In the genomic region with DNA sequence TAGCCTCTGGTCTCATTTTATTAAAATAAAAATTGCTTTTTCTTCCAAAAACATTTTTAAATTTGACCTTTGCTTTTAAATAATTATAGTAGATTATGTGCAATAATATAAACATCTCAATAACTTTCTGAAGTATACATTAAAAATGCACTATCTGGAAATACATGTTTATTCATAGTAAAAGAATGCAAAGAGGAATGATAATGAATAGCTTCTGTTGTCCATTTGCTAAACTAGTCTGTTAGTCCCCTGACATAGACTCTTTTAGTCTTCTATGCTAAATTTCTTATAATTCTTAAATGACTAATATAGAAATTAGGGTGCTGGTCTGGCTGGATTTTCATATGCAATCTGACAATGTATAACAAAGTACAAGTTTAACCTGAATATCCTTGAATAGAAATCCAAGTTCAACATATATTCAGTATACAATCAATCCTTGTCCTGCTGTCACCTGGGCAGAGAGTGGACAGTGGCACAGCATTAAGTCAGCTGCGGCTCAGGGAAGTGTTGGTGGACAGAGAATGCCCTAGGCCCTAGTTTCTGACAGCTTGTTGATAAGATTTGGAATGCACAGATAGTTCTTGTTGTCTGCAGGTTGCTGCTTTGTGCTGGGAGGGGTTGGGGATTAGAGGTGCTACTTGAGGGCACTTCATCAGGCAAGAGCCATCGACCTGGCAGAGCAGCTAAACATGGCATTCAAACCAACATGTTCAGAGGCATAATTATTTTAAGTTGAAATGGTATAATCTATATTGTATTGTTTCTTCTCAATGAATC, we compare ENCODE assay signal across 11 cellular contexts.
DNase-seq lines count a peak whose midpoint lies in the region; ATAC-seq and TF ChIP-seq lines count a peak whose summit lies in the region.
"Had no signal": no experiment of that assay in that cellular context is flagged by ENCODE, and none has a peak within 500 bp of the region (broad histone marks: within the 10 kb centered on the region; RNA-seq: fewer than 3 reads in every experiment).

No MANE protein-coding gene starts in this region.

- no peak overlapping the region for H3K4me3 ChIP-seq in CD4-positive, alpha-beta memory T cell (ENCODE audit: low read length in 2 of 2)
- no peak overlapping the region for H3K4me3 ChIP-seq in GM23248
- H3K4me3 ChIP-seq in ascending aorta: no peak overlapping the region
- H3K4me3 ChIP-seq: SJCRH30 had no signal

- no peaks in the 10 kb centered on the region for H3K27me3 ChIP-seq in CD4-positive, alpha-beta memory T cell (ENCODE audit: insufficient read depth, low read length)
- H3K27me3 ChIP-seq in GM23248 (replicated peaks; ENCODE audit: insufficient read depth) (no peaks in the 10 kb centered on the region), ascending aorta (no peaks in the 10 kb centered on the region)
- H3K27me3 ChIP-seq: SJCRH30 had no signal

- no peak for ATAC-seq in naive thymus-derived CD8-positive, alpha-beta T cell
- no peak for ATAC-seq in HG03097 (IDR thresholded peaks at IDR 0.05; ENCODE audit: low FRiP score, unreplicated experiment)

- no peak overlapping the region for H2AFZ ChIP-seq in GM23248

- peaks cover 39 to 59% (median 50%) of the 10 kb centered on the region in 4 donors for H3K4me1 Mint-ChIP-seq in CD4-positive, alpha-beta memory T cell
- H3K4me1 Mint-ChIP-seq in naive thymus-derived CD8-positive, alpha-beta T cell: peaks cover 17 to 55% (median 54%) of the 10 kb centered on the region in 4 donors

- peaks cover 58 to 81% of the 10 kb centered on the region in 2 donors for H3K36me3 Mint-ChIP-seq in CD4-positive, alpha-beta memory T cell
- H3K36me3 Mint-ChIP-seq in naive thymus-derived CD8-positive, alpha-beta T cell: peaks cover 19 to 77% (median 57%) of the 10 kb centered on the region in 3 donors

- in situ Hi-C loops in GM23248 (cut with MboI): no loop called here

- H4K20me1 ChIP-seq in GM23248 (ENCODE audit: insufficient read depth): no peaks in the 10 kb centered on the region

- 98% methylated on average over 2 of the region's 2 CpGs for WGBS in GM23248 (ENCODE audit: low coverage in 1 of 2, low lambda C conversion rate in 2 of 2, missing lambda C conversion rate in 2 of 2), 2 experiments

- no peak for DNase-seq in CD4-positive, alpha-beta memory T cell
- DNase-seq in GM23248 (peak; percentile 43), ascending aorta (ENCODE audit: low spot score in 2 of 2) (no peak), T1000 (lab: John Stamatoyannopoulos, UW) (no peak)
- DNase-seq in naive thymus-derived CD8-positive, alpha-beta T cell: no peak
- no peak for DNase-seq in stimulated activated CD4-positive, alpha-beta T cell treated with anti-CD3 and anti-CD28 coated beads, Interleukin-4, amount 100 ng/mL, for 4 hours
- DNase-seq in stimulated activated naive CD4-positive, alpha-beta T cell (lab: John Stamatoyannopoulos, UW): no peak
- DNase-seq: NCI-H526, SJCRH30, small intestine had no signal

- CTCF ChIA-PET in CD4-positive, alpha-beta memory T cell (lab: Charles Lee; ENCODE audit: partially characterized antibody): interaction anchor here (1.3 kb wide), 1 partner anchor 21 kb away, joined by 4 read pairs; no protein-coding TSS in a partner anchor

- H3K27ac Mint-ChIP-seq in CD4-positive, alpha-beta memory T cell: peak overlapping the region; percentile 54 to 91 (median 80)
- H3K27ac Mint-ChIP-seq in naive thymus-derived CD8-positive, alpha-beta T cell: peak overlapping the region; percentile 48 to 85 (median 77)

- H3K9ac ChIP-seq in GM23248: no peak overlapping the region

- H3K36me3 ChIP-seq in CD4-positive, alpha-beta memory T cell (ENCODE audit: insufficient read depth, low read length): peaks cover 22% of the 10 kb centered on the region
- H3K36me3 ChIP-seq in GM23248 (ENCODE audit: low read depth): peaks cover 26% of the 10 kb centered on the region
- H3K36me3 ChIP-seq in ascending aorta: peaks cover 18 to 40% of the 10 kb centered on the region in 2 donors

- H3K4me3 Mint-ChIP-seq in CD4-positive, alpha-beta memory T cell: no peak overlapping the region
- no peak overlapping the region for H3K4me3 Mint-ChIP-seq in naive thymus-derived CD8-positive, alpha-beta T cell

- no peaks in the 10 kb centered on the region for H3K9me2 ChIP-seq in GM23248 (ENCODE audit: insufficient read depth)

- H3F3A ChIP-seq in GM23248 (ENCODE audit: insufficient read depth): peaks cover 44% of the 10 kb centered on the region

- POLR2A ChIA-PET in CD4-positive, alpha-beta memory T cell (lab: Charles Lee; ENCODE audit: partially characterized antibody): interaction anchor here (0.8 to 1.4 kb wide), 4 partner anchors 9 to 18 kb away, joined by 3 to 7 read pairs (median 4); no protein-coding TSS in a partner anchor
- POLR2A ChIA-PET in naive thymus-derived CD8-positive, alpha-beta T cell (lab: Charles Lee): no interaction called here

- H3K9me3 Mint-ChIP-seq in CD4-positive, alpha-beta memory T cell: peaks cover 4 to 15% (median 5%) of the 10 kb centered on the region in 8 donors
- peaks cover 0 to 14% (median 8%) of the 10 kb centered on the region in 9 donors for H3K9me3 Mint-ChIP-seq in naive thymus-derived CD8-positive, alpha-beta T cell

- no peak for TF ChIP-seq CTCF in ascending aorta (IDR thresholded peaks at IDR 0.05)

- no peaks in the 10 kb centered on the region for H3K9me3 ChIP-seq in CD4-positive, alpha-beta memory T cell (ENCODE audit: control insufficient read depth in 1 of 2, low read length in 2 of 2)
- H3K9me3 ChIP-seq in GM23248 (ENCODE audit: low read depth) (no peaks in the 10 kb centered on the region), ascending aorta (peaks cover 0 to 8% of the 10 kb centered on the region in 2 donors)
- H3K9me3 ChIP-seq: SJCRH30 had no signal

- peaks cover 36% of the 10 kb centered on the region for H3K4me1 ChIP-seq in CD4-positive, alpha-beta memory T cell (ENCODE audit: insufficient read depth, low read length)
- H3K4me1 ChIP-seq in GM23248 (ENCODE audit: insufficient read depth) (peaks cover 25% of the 10 kb centered on the region), ascending aorta (peaks cover 0 to 2% of the 10 kb centered on the region in 2 donors)
- H3K4me1 ChIP-seq: SJCRH30 had no signal

- H3K79me2 ChIP-seq in GM23248 (ENCODE audit: insufficient read depth): peaks cover 85% of the 10 kb centered on the region

- intact Hi-C loops in CD4-positive, alpha-beta memory T cell (cut with micrococcal nuclease): no loop called here
- intact Hi-C loops in ascending aorta (cut with DNase I): loop anchor here (5.0 kb wide), 1 partner anchor 88 kb away; no protein-coding TSS in a partner anchor

- no peaks in the 10 kb centered on the region for H3K27me3 Mint-ChIP-seq in CD4-positive, alpha-beta memory T cell
- H3K27me3 Mint-ChIP-seq in naive thymus-derived CD8-positive, alpha-beta T cell: no peaks in the 10 kb centered on the region

- no peak overlapping the region for H3K27ac ChIP-seq in CD4-positive, alpha-beta memory T cell (ENCODE audit: low read depth, low read length)
- no peak overlapping the region for H3K27ac ChIP-seq in GM23248
- H3K27ac ChIP-seq in ascending aorta: peak overlapping the region; percentile 9 to 41
- H3K27ac ChIP-seq: SJCRH30 had no signal

- peak overlapping the region; percentile 49 for H3K4me2 ChIP-seq in GM23248 (ENCODE audit: unreplicated experiment)

Comparison
In these comparisons a context has a peak if more than half of its experiments do, and no peak if none do; other contexts are left out.
1. H3K27ac ChIP-seq: peak in ascending aorta (2 of 2); none in CD4-positive, alpha-beta memory T cell (single experiment) and GM23248 (single experiment).